Comparison of ENCODE assay signal across 18 cellular contexts in the genomic region with DNA sequence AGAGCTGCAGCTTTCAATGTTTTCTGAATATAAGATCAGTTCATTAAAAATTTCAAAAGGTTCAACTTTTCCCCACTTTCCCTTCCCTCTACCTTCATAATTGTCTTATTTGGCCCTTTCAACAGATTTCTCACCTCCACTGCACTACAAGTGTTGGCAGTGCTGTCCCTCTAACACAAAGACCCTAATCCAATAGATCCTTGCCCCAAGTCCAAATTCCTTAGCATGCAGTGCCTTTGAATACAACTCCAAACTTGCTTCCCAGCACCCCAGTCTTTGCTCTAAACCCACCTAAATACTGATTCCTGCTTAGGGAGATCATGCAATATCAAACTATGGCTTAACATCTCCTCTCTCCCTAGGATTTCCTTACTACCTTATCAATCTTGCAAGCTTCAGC. TPM values are rescaled to one million over a fixed set of nuclear protein-coding genes. Genes with fewer than 3 reads are reported as not detected.
DNase-seq lines count a peak whose midpoint lies in the region; ATAC-seq, FAIRE-seq and TF ChIP-seq lines count a peak whose summit lies in the region.
"Had no signal": no experiment of that assay in that cellular context is flagged by ENCODE, and none has a peak within 500 bp of the region (broad histone marks: within the 10 kb centered on the region; RNA-seq: fewer than 3 reads in every experiment).

No MANE protein-coding gene starts in this region.

- TF ChIP-seq RAD21 in K562 (CRISPR knock-in tag; conservative IDR thresholded peaks at IDR 0.05 in 1 of 2, IDR thresholded peaks at IDR 0.05 in 1 of 2): no peak
- no peak for TF ChIP-seq RAD21 in liver (IDR thresholded peaks at IDR 0.05)

- no peaks in the 10 kb centered on the region for H3K9me1 ChIP-seq in K562 (ENCODE audit: control insufficient read depth, insufficient read depth, low read length)

- in situ Hi-C loops in K562 (cut with MboI): no loop called here

- POLR2A ChIA-PET in K562 (lab: Yijun Ruan, JAX): no interaction called here

- no peak for TF ChIP-seq CTCF in cardiac muscle cell (IDR thresholded peaks at IDR 0.05; ENCODE audit: low read depth, low read length)
- TF ChIP-seq CTCF in K562 (IDR thresholded peaks at IDR 0.05 in 2 of 3, conservative IDR thresholded peaks at IDR 0.05 in 1 of 3; ENCODE audit: insufficient read depth in 2 of 3, low read depth in 1 of 3, low read length in 3 of 3): no peak
- no peak for TF ChIP-seq CTCF in liver (IDR thresholded peaks at IDR 0.05; ENCODE audit: low read depth, low read length, missing input control)

- no peak for TF ChIP-seq POLR2A in K562 (conservative IDR thresholded peaks at IDR 0.05)

- CTCF ChIA-PET in K562 (lab: Yijun Ruan, JAX; ENCODE audit: low intra/inter-chr PET ratio): no interaction called here

- FAIRE-seq in K562 (lab: Jason Lieb, UNC): no peak
- FAIRE-seq: G401.6, GM12891, HTR-8/SVneo had no signal

- no peak for TF ChIP-seq EP300 in K562 (IDR thresholded peaks at IDR 0.05; ENCODE audit: low read length)

- H3K9me3 ChIP-seq in cardiac muscle cell (ENCODE audit: low read depth) (no peaks in the 10 kb centered on the region), right cardiac atrium (ENCODE audit: control insufficient read depth, low read length) (no peaks in the 10 kb centered on the region), K562 (replicated peaks; ENCODE audit: control insufficient read depth, insufficient read depth, low read depth, low read length) (no peaks in the 10 kb centered on the region), liver (ENCODE audit: control insufficient read depth in 4 of 4, low read length in 3 of 4) (no peaks in the 10 kb centered on the region)

- H3K27me3 ChIP-seq in cardiac muscle cell (no peaks in the 10 kb centered on the region), right cardiac atrium (ENCODE audit: control insufficient read depth, insufficient read depth) (no peaks in the 10 kb centered on the region), K562 (ENCODE audit: control insufficient read depth in 2 of 2, insufficient read depth in 2 of 2, low read length in 2 of 2) (no peaks in the 10 kb centered on the region), liver (ENCODE audit: control insufficient read depth in 4 of 4, insufficient read depth in 4 of 4, low read length in 3 of 4) (no peaks in the 10 kb centered on the region)

- no peaks in the 10 kb centered on the region for H4K20me1 ChIP-seq in K562 (replicated peaks; ENCODE audit: control insufficient read depth, insufficient read depth, low read length)
- H4K20me1 ChIP-seq: BLaER1 treated with 17β-estradiol and CSF1 and Interleukin-3, amounts not matched to agents 10 nM and 100 nM had no signal

- no TSS peak for BruUV-seq in K562 (replicated peaks; lab: Mats Ljungman, UMichigan)

- H3K4me2 ChIP-seq in K562 (ENCODE audit: insufficient read depth, low read length): peak overlapping the region; percentile 5; the same call in 1 of the 2 replicates
- H3K4me2 ChIP-seq: BLaER1 treated with 17β-estradiol and CSF1 and Interleukin-3, amounts not matched to agents 10 nM and 100 nM had no signal

- no peak for DNase-seq in cardiac muscle cell (ENCODE audit: low read depth in 1 of 2, low spot score in 1 of 2)
- DNase-seq in right cardiac atrium: no peak
- DNase-seq in K562 (ENCODE audit: extremely low read depth in 1 of 4, low spot score in 3 of 4): no peak
- DNase-seq in SKM-1 (lab: John Stamatoyannopoulos, UW; ENCODE audit: unreplicated experiment): no peak
- no peak for DNase-seq in left colon
- no peak for DNase-seq in stimulated activated naive CD4-positive, alpha-beta T cell treated with Interleukin-2 at 50 U/mL for 16 hours (lab: John Stamatoyannopoulos, UW)
- no peak for DNase-seq in stimulated activated CD4-positive, alpha-beta T cell treated with anti-CD3 and anti-CD28 coated beads, Interleukin-4, amount 100 ng/mL, for 24 hours
- DNase-seq: CD4-positive, CD25-positive, alpha-beta regulatory T cell; DMS79 treated with DMSO at 0.1 percent for 48 hours; EL; GOT3 had no signal

- H3K4me3 ChIP-seq in cardiac muscle cell (no peak overlapping the region), right cardiac atrium (ENCODE audit: low read length) (no peak overlapping the region), K562 (no peak overlapping the region), liver (ENCODE audit: low read depth in 1 of 3, low read length in 3 of 3) (no peak overlapping the region)
- H3K4me3 ChIP-seq: BLaER1 treated with 17β-estradiol and CSF1 and Interleukin-3, amounts not matched to agents 10 nM and 100 nM had no signal

- H2AFZ ChIP-seq in K562 (ENCODE audit: low read depth, low read length): no peak overlapping the region

- H3K9ac ChIP-seq in K562 (ENCODE audit: insufficient read depth in 1 of 2, low read depth in 2 of 2, low read length in 2 of 2) (no peak overlapping the region), liver (ENCODE audit: low read depth in 1 of 2, low read length in 2 of 2) (no peak overlapping the region)
- H3K9ac ChIP-seq: BLaER1 treated with 17β-estradiol and CSF1 and Interleukin-3, amounts not matched to agents 10 nM and 100 nM had no signal

- intact Hi-C loops in right cardiac atrium (cut with DNase I): no loop called here
- intact Hi-C loops in K562 (cut with micrococcal nuclease): no loop called here
- intact Hi-C loops in left colon (cut with DNase I, micrococcal nuclease): no loop called here

- peaks cover 78% of the 10 kb centered on the region for H3K79me2 ChIP-seq in K562 (ENCODE audit: control insufficient read depth, insufficient read depth, low read length)

- H3K4me1 ChIP-seq in cardiac muscle cell (ENCODE audit: low read depth) (peaks cover 25% of the 10 kb centered on the region), right cardiac atrium (ENCODE audit: control insufficient read depth, insufficient read depth, low read length) (peaks cover 11% of the 10 kb centered on the region), K562 (replicated peaks in 1 of 2; ENCODE audit: control insufficient read depth in 2 of 2, insufficient read depth in 2 of 2, low read length in 2 of 2) (peaks cover 3 to 10% of the 10 kb centered on the region in 2 experiments; a peak in 2 of 5 replicates), liver (ENCODE audit: control insufficient read depth in 4 of 4, insufficient read depth in 4 of 4, low read length in 3 of 4) (peaks cover 1 to 13% (median 8%) of the 10 kb centered on the region in 4 donors)
- H3K4me1 ChIP-seq: BLaER1 treated with 17β-estradiol and CSF1 and Interleukin-3, amounts not matched to agents 10 nM and 100 nM had no signal

- H3K36me3 ChIP-seq in cardiac muscle cell: no peaks in the 10 kb centered on the region
- no peaks in the 10 kb centered on the region for H3K36me3 ChIP-seq in K562 (ENCODE audit: control insufficient read depth, insufficient read depth, low read length)
- H3K36me3 ChIP-seq in liver (ENCODE audit: control insufficient read depth in 4 of 4, insufficient read depth in 3 of 4, low read depth in 1 of 4, low read length in 3 of 4): no peaks in the 10 kb centered on the region
- H3K36me3 ChIP-seq: BLaER1 treated with 17β-estradiol and CSF1 and Interleukin-3, amounts not matched to agents 10 nM and 100 nM had no signal

- H3K27ac ChIP-seq in cardiac muscle cell: peak overlapping the region; percentile 80
- no peak overlapping the region for H3K27ac ChIP-seq in right cardiac atrium (ENCODE audit: low read length)
- H3K27ac ChIP-seq in K562 (ENCODE audit: extremely low read depth, low read depth, low read length): no peak overlapping the region
- H3K27ac ChIP-seq in liver (ENCODE audit: low read depth in 1 of 2, low read length in 2 of 2): no peak overlapping the region
- H3K27ac ChIP-seq: 22Rv1; BLaER1 treated with 17β-estradiol and CSF1 and Interleukin-3, amounts not matched to agents 10 nM and 100 nM had no signal

- no peak for ATAC-seq in right cardiac atrium
- ATAC-seq in K562: no peak; the same call in 2 of the 3 replicates
- ATAC-seq in left colon: no peak
- ATAC-seq: HCT116 had no signal

TF ChIP-seq in K562, 482 proteins besides CTCF, POLR2A, EP300 and RAD21 (continues in another document):
- TF ChIP-seq NFE2 (IDR thresholded peaks at IDR 0.05; ENCODE audit: low read depth) (no peak), DDX20 (tag; IDR thresholded peaks at IDR 0.05; ENCODE audit: low read depth) (no peak)

TF ChIP-seq in liver, 16 proteins besides CTCF, POLR2A, EP300 and RAD21 (continues in another document):
- TF ChIP-seq NR2F2 (IDR thresholded peaks at IDR 0.05) (no peak), HNF4A (conservative IDR thresholded peaks at IDR 0.05) (peak; percentile 8 to 20)

RNA-seq across cellular contexts. Expression of gene TJP1, which starts 43.9 kb away (rescaled TPM):
- 76.2 and 93.9 TPM in 2 replicates for total RNA-seq in cardiac muscle cell
- 66.6 and 69.4 TPM in 2 replicates for polyA plus RNA-seq in cardiac muscle cell
- total RNA-seq in right cardiac atrium: 100 to 1,000 TPM; 118 to 131 (median 120) TPM
- 36.6 TPM for polyA plus RNA-seq in right cardiac atrium
- total RNA-seq in K562 (2011; cell fraction: chromatin; rRNA removed; ENCODE audit: low replicate concordance): 51.1 and 121 TPM in 2 replicates
- 21.2 and 25.1 TPM in 2 replicates for total RNA-seq in K562 (2011; cell fraction: nucleolus; rRNA removed)
- total RNA-seq in K562 (2011; cell fraction: nucleoplasm; rRNA removed): 47.7 and 51.7 TPM in 2 replicates
- total RNA-seq in K562 (2014; rRNA removed): 16.3 and 18.7 TPM in 2 replicates
- 30.7 and 31.2 TPM in 2 replicates for total RNA-seq in K562 (2014; rRNA removed; fragmentation: Illumina TruSeq; extraction: Trizol)
- 28.0 and 30.5 TPM in 2 replicates for total RNA-seq in K562 (2015; rRNA removed; fragmentation: Illumina TruSeq; extraction: Trizol)
- total RNA-seq in K562 (2021): 34.6 and 39.3 TPM in 2 replicates
- 29.7 and 30.0 TPM in 2 replicates for polyA plus RNA-seq in K562 (2011; rRNA removed)
- polyA plus RNA-seq in K562 (2011; cell fraction: cytosol; rRNA removed): 15.3 and 18.0 TPM in 2 replicates
- polyA plus RNA-seq in K562 (2011; cell fraction: nucleus; rRNA removed): 24.3 and 24.7 TPM in 2 replicates
- polyA plus RNA-seq in K562 (2012): 14.0 and 17.1 TPM in 2 replicates
- polyA plus RNA-seq in K562 (2014; fragmentation: Illumina TruSeq; extraction: Trizol): 26.4 and 29.1 TPM in 2 replicates
- 10 to 100 TPM in 1 of 2 experiments, 1 to 10 TPM in 1; 9.1 to 25.6 TPM for polyA plus RNA-seq in K562 (2014; fragmentation: Nextera tagmentation; extraction: Ambion mirVana)
- 27.8 and 28.5 TPM in 2 replicates for polyA plus RNA-seq in K562 (2014; rRNA removed)
- 68.2 and 70.3 TPM in 2 replicates for polyA minus RNA-seq in K562 (2011; rRNA and poly(A)+ RNA removed)
- polyA minus RNA-seq in K562 (2011; cell fraction: cytosol; rRNA and poly(A)+ RNA removed): 26.6 and 28.8 TPM in 2 replicates
- 28.5 and 37.9 TPM in 2 replicates for polyA minus RNA-seq in K562 (2011; cell fraction: nucleus; rRNA and poly(A)+ RNA removed)
- total RNA-seq in liver: 10 to 100 TPM; 13.5 to 40.4 TPM
- 10 to 100 TPM; 12.6 to 20.2 TPM for polyA plus RNA-seq in liver
- 10 to 100 TPM; 69.9 to 86.4 TPM for total RNA-seq in left colon
- total RNA-seq: CD4-positive, CD25-positive, alpha-beta regulatory T cell had no signal
